Comparison of ENCODE assay signal across 18 cellular contexts in genomic region chr13:47672245-47672975, GRCh38.
DNase-seq lines count a peak whose midpoint lies in the region; ATAC-seq and TF ChIP-seq lines count a peak whose summit lies in the region.
"Had no signal": no experiment of that assay in that cellular context is flagged by ENCODE, and none has a peak within 500 bp of the region (broad histone marks: within the 10 kb centered on the region; RNA-seq: fewer than 3 reads in every experiment).

No MANE protein-coding gene starts in this region.

- peaks cover 2% of the 10 kb centered on the region; the same call in 1 of the 2 replicates for H3K27me3 Mint-ChIP-seq in HFFc6 (ENCODE audit: insufficient read depth)
- H3K27me3 Mint-ChIP-seq: activated naive CD8-positive, alpha-beta T cell treated with anti-CD3 and anti-CD28 coated beads, Interleukin-2, amount 50 U/mL, for 24 hours; type B pancreatic cell had no signal

- H3K36me3 ChIP-seq in right atrium auricular region = no peaks in the 10 kb centered on the region
- no peaks in the 10 kb centered on the region for H3K36me3 ChIP-seq in subcutaneous abdominal adipose tissue (ENCODE audit: control insufficient read depth in 5 of 5, insufficient read depth in 5 of 5, low read length in 5 of 5)

- H3K4me3 ChIP-seq in astrocyte of the cerebellum (ENCODE audit: low read depth, low read length) = no peak overlapping the region
- H3K4me3 ChIP-seq in right atrium auricular region = no peak overlapping the region
- peak overlapping the region in 1 of 5 donors; percentile 35 for H3K4me3 ChIP-seq in subcutaneous abdominal adipose tissue (ENCODE audit: low read depth in 1 of 5, low read length in 5 of 5)
- H3K4me3 ChIP-seq: GM23338 had no signal

- H3K9me3 ChIP-seq in right atrium auricular region (no peaks in the 10 kb centered on the region), subcutaneous abdominal adipose tissue (ENCODE audit: control insufficient read depth in 5 of 5, low read length in 5 of 5) (no peaks in the 10 kb centered on the region)

- H3K27me3 ChIP-seq in right atrium auricular region (no peaks in the 10 kb centered on the region), subcutaneous abdominal adipose tissue (ENCODE audit: control insufficient read depth in 5 of 5, insufficient read depth in 4 of 5, low read length in 5 of 5) (no peaks in the 10 kb centered on the region)

- in situ Hi-C loops in astrocyte of the cerebellum (cut with HindIII; ENCODE audit: low sequenced_read_pairs) = no loop called here

- no peak overlapping the region for H3K4me3 Mint-ChIP-seq in HFFc6
- H3K4me3 Mint-ChIP-seq: activated naive CD8-positive, alpha-beta T cell treated with anti-CD3 and anti-CD28 coated beads, Interleukin-2, amount 50 U/mL, for 24 hours; GM23338; neural crest cell; type B pancreatic cell had no signal

- H3K36me3 Mint-ChIP-seq in HFFc6 (ENCODE audit: low read depth) = no peaks in the 10 kb centered on the region
- H3K36me3 Mint-ChIP-seq: type B pancreatic cell had no signal

- no peak for DNase-seq in HFFc6
- peak; percentile 44 for DNase-seq in astrocyte of the cerebellum (ENCODE audit: low read depth)
- DNase-seq in right atrium auricular region (ENCODE audit: low spot score) = no peak
- no peak for DNase-seq in stimulated activated CD4-positive, alpha-beta T cell treated with anti-CD3 and anti-CD28 coated beads, Interleukin-1b, Interleukin-23, amount 100 ng/mL, for 48 hours
- DNase-seq in RKO (ENCODE audit: low spot score) = no peak
- DNase-seq: activated CD4-positive, alpha-beta T cell treated with anti-CD3 and anti-CD28 coated beads, Interleukin-2, amount 50 U/mL, for 48 hours; activated naive CD8-positive, alpha-beta T cell treated with anti-CD3 and anti-CD28 coated beads, Interleukin-2, amount 50 U/mL, for 24 hours; activated T-cell treated with anti-CD3 and anti-CD28 coated beads, Interleukin-2, amount 50 U/mL, for 48 hours; DMS 273 treated with DMSO at 0.1 percent for 48 hours; NCI-H2171 treated with DMSO at 0.1 percent for 48 hours; stimulated activated CD4-positive, alpha-beta T cell treated with anti-CD3 and anti-CD28 coated beads, Interleukin-4, amount 100 ng/mL, for 4 hours had no signal

- no peak overlapping the region for H3K9ac ChIP-seq in subcutaneous abdominal adipose tissue (ENCODE audit: low read length in 5 of 5)

- H3K27ac Mint-ChIP-seq in HFFc6 = peak overlapping the region; percentile 20; the same call in 1 of the 2 replicates
- H3K27ac Mint-ChIP-seq: activated naive CD8-positive, alpha-beta T cell treated with anti-CD3 and anti-CD28 coated beads, Interleukin-2, amount 50 U/mL, for 24 hours; GM23338; type B pancreatic cell had no signal

- ATAC-seq in HG03139 (IDR thresholded peaks at IDR 0.05; ENCODE audit: unreplicated experiment) (no peak), GM19452 (IDR thresholded peaks at IDR 0.05; ENCODE audit: unreplicated experiment) (no peak)
- ATAC-seq: activated naive CD8-positive, alpha-beta T cell treated with anti-CD3 and anti-CD28 coated beads, Interleukin-2, amount 50 U/mL, for 24 hours; esophagus mucosa; GM23338 had no signal

- H3K9me3 Mint-ChIP-seq in HFFc6 = peaks cover 4% of the 10 kb centered on the region; the same call in 1 of the 2 replicates
- H3K9me3 Mint-ChIP-seq: activated naive CD8-positive, alpha-beta T cell treated with anti-CD3 and anti-CD28 coated beads, Interleukin-2, amount 50 U/mL, for 24 hours; type B pancreatic cell had no signal

- H3K27ac ChIP-seq in right atrium auricular region (peak overlapping the region; percentile 67 to 78), subcutaneous abdominal adipose tissue (ENCODE audit: low read depth, low read length) (peak overlapping the region; percentile 38)

- peaks cover 17% of the 10 kb centered on the region; the same call in 1 of the 2 replicates for H3K4me1 Mint-ChIP-seq in HFFc6 (ENCODE audit: low read depth)
- H3K4me1 Mint-ChIP-seq: activated naive CD8-positive, alpha-beta T cell treated with anti-CD3 and anti-CD28 coated beads, Interleukin-2, amount 50 U/mL, for 24 hours; neural crest cell had no signal

- no peak for TF ChIP-seq CTCF in HFFc6 (IDR thresholded peaks at IDR 0.05)
- no peak for TF ChIP-seq CTCF in astrocyte of the cerebellum (IDR thresholded peaks at IDR 0.05; ENCODE audit: low read depth, low read length, missing control alignments)
- no peak for TF ChIP-seq CTCF in right atrium auricular region (IDR thresholded peaks at IDR 0.05)

- peaks cover 0 to 14% of the 10 kb centered on the region in 2 donors for H3K4me1 ChIP-seq in right atrium auricular region
- peaks cover 0 to 14% (median 11%) of the 10 kb centered on the region in 5 donors for H3K4me1 ChIP-seq in subcutaneous abdominal adipose tissue (ENCODE audit: control insufficient read depth in 5 of 5, insufficient read depth in 5 of 5, low read length in 5 of 5)
